ENCODE assay signal across 14 cellular contexts in the genomic region with DNA sequence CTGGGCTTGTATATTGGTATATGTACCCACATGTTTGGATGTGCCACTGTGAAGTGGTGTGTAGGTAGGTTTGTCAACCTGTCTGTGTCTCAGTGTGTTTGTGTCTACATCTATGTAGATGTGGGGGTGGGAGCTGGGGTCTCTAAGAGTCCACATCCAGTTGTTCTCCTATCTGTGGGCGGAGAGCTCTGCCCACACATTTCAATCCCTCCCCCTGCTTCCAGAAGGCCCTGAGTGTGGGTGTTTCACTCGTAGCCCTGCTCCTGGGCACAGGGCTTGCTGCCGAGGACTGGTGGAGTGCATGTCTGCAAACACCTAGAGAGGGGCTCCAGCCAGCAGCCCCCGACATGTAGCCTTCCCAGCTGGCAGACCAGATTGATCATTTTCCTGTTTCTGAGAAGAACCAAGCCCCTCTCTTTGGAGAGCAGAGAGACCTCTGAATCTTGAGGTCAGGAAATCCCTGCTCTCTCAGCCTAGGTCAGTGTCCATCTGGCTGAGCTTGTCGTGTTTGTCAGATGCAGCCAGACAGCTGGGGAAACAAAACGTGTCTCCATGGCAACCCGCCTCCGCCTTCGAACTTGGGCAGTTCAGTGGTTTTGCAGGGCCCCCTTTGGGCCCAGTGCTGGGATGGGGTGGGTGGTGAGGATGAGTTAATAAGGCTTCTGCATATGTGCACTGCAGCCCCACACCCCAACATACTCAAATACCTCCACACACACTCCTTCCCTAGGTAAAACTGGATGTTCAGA. TPM values are rescaled to one million over a fixed set of nuclear protein-coding genes. Genes with fewer than 3 reads are reported as not detected.
DNase-seq lines count a peak whose midpoint lies in the region; ATAC-seq and TF ChIP-seq lines count a peak whose summit lies in the region.
"Had no signal": no experiment of that assay in that cellular context is flagged by ENCODE, and none has a peak within 500 bp of the region (broad histone marks: within the 10 kb centered on the region; RNA-seq: fewer than 3 reads in every experiment).

No MANE protein-coding gene starts in this region.

- H3K27me3 ChIP-seq in right atrium auricular region: no peaks in the 10 kb centered on the region
- no peaks in the 10 kb centered on the region for H3K27me3 ChIP-seq in liver (ENCODE audit: control insufficient read depth in 4 of 4, insufficient read depth in 4 of 4, low read length in 3 of 4)
- H3K27me3 ChIP-seq in adrenal gland: no peaks in the 10 kb centered on the region
- H3K27me3 ChIP-seq: upper lobe of left lung had no signal

- H3K36me3 ChIP-seq in right atrium auricular region: no peaks in the 10 kb centered on the region
- H3K36me3 ChIP-seq in liver (ENCODE audit: control insufficient read depth in 4 of 4, insufficient read depth in 3 of 4, low read depth in 1 of 4, low read length in 3 of 4): no peaks in the 10 kb centered on the region
- H3K36me3 ChIP-seq in adrenal gland (replicated peaks in 1 of 2): no peaks in the 10 kb centered on the region
- H3K36me3 ChIP-seq: upper lobe of left lung had no signal

- peak; percentile 41 for ATAC-seq in left ventricle myocardium superior
- ATAC-seq in WTC11: no peak

- H3K4me1 ChIP-seq in right atrium auricular region (no peaks in the 10 kb centered on the region), liver (ENCODE audit: control insufficient read depth in 4 of 4, insufficient read depth in 4 of 4, low read length in 3 of 4) (peaks cover 0 to 20% (median 15%) of the 10 kb centered on the region in 4 donors), adrenal gland (replicated peaks in 1 of 2) (peaks cover 18 to 21% of the 10 kb centered on the region in 2 donors)
- H3K4me1 ChIP-seq: parathyroid adenoma had no signal

- TF ChIP-seq POLR2A in adrenal gland (IDR thresholded peaks at IDR 0.05): no peak

- TF ChIP-seq RAD21 in liver (IDR thresholded peaks at IDR 0.05): no peak

- no peak overlapping the region for H3K9ac ChIP-seq in liver (ENCODE audit: low read depth in 1 of 2, low read length in 2 of 2)
- H3K9ac ChIP-seq: parathyroid adenoma had no signal

- no peaks in the 10 kb centered on the region for H3K9me3 Mint-ChIP-seq in WTC11
- H3K9me3 Mint-ChIP-seq: activated naive CD8-positive, alpha-beta T cell treated with anti-CD3 and anti-CD28 coated beads, Interleukin-2, amount 10 ng/mL, durations not matched to agents 7 days and 5 days had no signal

- no peaks in the 10 kb centered on the region for H3K36me3 Mint-ChIP-seq in WTC11
- H3K36me3 Mint-ChIP-seq: activated naive CD8-positive, alpha-beta T cell treated with anti-CD3 and anti-CD28 coated beads, Interleukin-2, amount 10 ng/mL, durations not matched to agents 7 days and 5 days had no signal

- TF ChIP-seq CTCF in right atrium auricular region (IDR thresholded peaks at IDR 0.05): no peak
- no peak for TF ChIP-seq CTCF in WTC11 (IDR thresholded peaks at IDR 0.05)
- no peak for TF ChIP-seq CTCF in liver (IDR thresholded peaks at IDR 0.05; ENCODE audit: low read depth, low read length, missing input control)
- no peak for TF ChIP-seq CTCF in adrenal gland (IDR thresholded peaks at IDR 0.05)

- DNase-seq in left ventricle myocardium superior: peak; percentile 48
- no peak for DNase-seq in right atrium auricular region (ENCODE audit: low spot score)
- peak; percentile 49 for DNase-seq in WTC11 (ENCODE audit: low spot score)
- DNase-seq in KG1 (lab: John Stamatoyannopoulos, UW): no peak
- DNase-seq in DMS79 (lab: John Stamatoyannopoulos, UW): no peak
- no peak for DNase-seq in OCI-M2 (lab: John Stamatoyannopoulos, UW; ENCODE audit: unreplicated experiment)
- no peak for DNase-seq in adrenal gland
- DNase-seq: activated CD4-positive, CD25-positive, alpha-beta regulatory T cell; activated naive CD8-positive, alpha-beta T cell treated with anti-CD3 and anti-CD28 coated beads, Interleukin-2, amount 10 ng/mL, durations not matched to agents 7 days and 5 days; KBM-7; NCI-H187; upper lobe of left lung had no signal

- intact Hi-C loops in left ventricle myocardium superior (cut with micrococcal nuclease) (no loop called here), adrenal gland (cut with DNase I) (no loop called here)

- H3K4me1 Mint-ChIP-seq in WTC11: peaks cover 18% of the 10 kb centered on the region

- WGBS in liver: 35% methylated on average over 9 of the region's 9 CpGs
- WGBS in adrenal gland, 4 donors: 63 to 71% (median 71%) methylated on average over 5 to 9 of the region's 9 CpGs

- CTCF ChIA-PET in WTC11 (lab: Charles Lee): interaction anchor here (0.8 to 7.8 kb wide), 2 partner anchors 9 to 21 kb away, joined by 4 to 72 read pairs; no protein-coding TSS in a partner anchor

- H3K4me3 Mint-ChIP-seq in WTC11: no peak overlapping the region
- H3K4me3 Mint-ChIP-seq: activated naive CD8-positive, alpha-beta T cell treated with anti-CD3 and anti-CD28 coated beads, Interleukin-2, amount 10 ng/mL, durations not matched to agents 7 days and 5 days had no signal

- no peak overlapping the region for H3K27ac Mint-ChIP-seq in WTC11
- H3K27ac Mint-ChIP-seq: activated naive CD8-positive, alpha-beta T cell treated with anti-CD3 and anti-CD28 coated beads, Interleukin-2, amount 10 ng/mL, durations not matched to agents 7 days and 5 days had no signal

- no peak overlapping the region for H3K4me3 ChIP-seq in right atrium auricular region
- no peak overlapping the region for H3K4me3 ChIP-seq in liver (ENCODE audit: low read depth in 1 of 3, low read length in 3 of 3)
- H3K4me3 ChIP-seq in adrenal gland: no peak overlapping the region
- H3K4me3 ChIP-seq: upper lobe of left lung had no signal

- H3K27ac ChIP-seq in right atrium auricular region (no peak overlapping the region), liver (ENCODE audit: low read depth in 1 of 2, low read length in 2 of 2) (peak overlapping the region; percentile 8 to 48), adrenal gland (no peak overlapping the region)
- H3K27ac ChIP-seq: parathyroid adenoma, upper lobe of left lung had no signal

- no peaks in the 10 kb centered on the region for H3K9me3 ChIP-seq in right atrium auricular region
- no peaks in the 10 kb centered on the region for H3K9me3 ChIP-seq in liver (ENCODE audit: control insufficient read depth in 4 of 4, low read length in 3 of 4)
- H3K9me3 ChIP-seq in adrenal gland (replicated peaks in 1 of 3): no peaks in the 10 kb centered on the region
- H3K9me3 ChIP-seq: upper lobe of left lung had no signal

- H3K27me3 Mint-ChIP-seq in WTC11 (ENCODE audit: low read depth): peaks cover 25% of the 10 kb centered on the region
- H3K27me3 Mint-ChIP-seq: activated naive CD8-positive, alpha-beta T cell treated with anti-CD3 and anti-CD28 coated beads, Interleukin-2, amount 10 ng/mL, durations not matched to agents 7 days and 5 days had no signal

- POLR2A ChIA-PET in WTC11 (lab: Charles Lee): interaction anchor here (1.0 to 1.2 kb wide), 3 partner anchors 8 to 22 kb away, joined by 3 to 4 read pairs (median 3); no protein-coding TSS in a partner anchor

TF ChIP-seq in WTC11, 78 proteins besides CTCF, POLR2A, EP300 and RAD21:
- TF ChIP-seq ZNF396 (CRISPR knock-in tag; IDR thresholded peaks at IDR 0.05; ENCODE audit: borderline replicate concordance): no peak

TF ChIP-seq in liver, 16 proteins besides CTCF, POLR2A, EP300 and RAD21 (continues in another document):
- TF ChIP-seq ATF3 (IDR thresholded peaks at IDR 0.05): no peak
- TF ChIP-seq YY1 (IDR thresholded peaks at IDR 0.05): no peak
- TF ChIP-seq FOXA1 (IDR thresholded peaks at IDR 0.05): no peak
- no peak for TF ChIP-seq TAF1 (conservative IDR thresholded peaks at IDR 0.05)
- TF ChIP-seq NR2F2 (IDR thresholded peaks at IDR 0.05): peak; percentile 46
- TF ChIP-seq EGR1 (IDR thresholded peaks at IDR 0.05; ENCODE audit: low read depth in 2 of 2): peak; percentile 67 to 92
- TF ChIP-seq, protein P1, sequence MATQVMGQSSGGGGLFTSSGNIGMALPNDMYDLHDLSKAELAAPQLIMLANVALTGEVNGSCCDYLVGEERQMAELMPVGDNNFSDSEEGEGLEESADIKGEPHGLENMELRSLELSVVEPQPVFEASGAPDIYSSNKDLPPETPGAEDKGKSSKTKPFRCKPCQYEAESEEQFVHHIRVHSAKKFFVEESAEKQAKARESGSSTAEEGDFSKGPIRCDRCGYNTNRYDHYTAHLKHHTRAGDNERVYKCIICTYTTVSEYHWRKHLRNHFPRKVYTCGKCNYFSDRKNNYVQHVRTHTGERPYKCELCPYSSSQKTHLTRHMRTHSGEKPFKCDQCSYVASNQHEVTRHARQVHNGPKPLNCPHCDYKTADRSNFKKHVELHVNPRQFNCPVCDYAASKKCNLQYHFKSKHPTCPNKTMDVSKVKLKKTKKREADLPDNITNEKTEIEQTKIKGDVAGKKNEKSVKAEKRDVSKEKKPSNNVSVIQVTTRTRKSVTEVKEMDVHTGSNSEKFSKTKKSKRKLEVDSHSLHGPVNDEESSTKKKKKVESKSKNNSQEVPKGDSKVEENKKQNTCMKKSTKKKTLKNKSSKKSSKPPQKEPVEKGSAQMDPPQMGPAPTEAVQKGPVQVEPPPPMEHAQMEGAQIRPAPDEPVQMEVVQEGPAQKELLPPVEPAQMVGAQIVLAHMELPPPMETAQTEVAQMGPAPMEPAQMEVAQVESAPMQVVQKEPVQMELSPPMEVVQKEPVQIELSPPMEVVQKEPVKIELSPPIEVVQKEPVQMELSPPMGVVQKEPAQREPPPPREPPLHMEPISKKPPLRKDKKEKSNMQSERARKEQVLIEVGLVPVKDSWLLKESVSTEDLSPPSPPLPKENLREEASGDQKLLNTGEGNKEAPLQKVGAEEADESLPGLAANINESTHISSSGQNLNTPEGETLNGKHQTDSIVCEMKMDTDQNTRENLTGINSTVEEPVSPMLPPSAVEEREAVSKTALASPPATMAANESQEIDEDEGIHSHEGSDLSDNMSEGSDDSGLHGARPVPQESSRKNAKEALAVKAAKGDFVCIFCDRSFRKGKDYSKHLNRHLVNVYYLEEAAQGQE (IDR thresholded peaks at IDR 0.05): no peak

RNA-seq across cellular contexts. Expression of gene SYNC, which starts 31.2 kb away (rescaled TPM):
- total RNA-seq in left ventricle myocardium superior (12.2 TPM), right atrium auricular region (10 to 100 TPM; 19.0 to 32.8 TPM), WTC11 (2021) (0.09 to 0.21 TPM (median 0.11 TPM) in 3 replicates), liver (1 to 10 TPM in 1 of 2 donors, under 1 TPM in 1; 0.23 to 1.5 TPM), adrenal gland (10 to 100 TPM in 4 of 8 donors, 1 to 10 TPM in 4; 5.6 to 35.4 (median 10.4) TPM)
- polyA plus RNA-seq in liver (under 1 TPM; 0.28 to 0.33 TPM), adrenal gland (10 to 100 TPM in 1 of 3 donors, 1 to 10 TPM in 2; 3.2 to 15.2 (median 5.8) TPM)
- total RNA-seq: activated naive CD8-positive, alpha-beta T cell treated with anti-CD3 and anti-CD28 coated beads, Interleukin-2, amount 10 ng/mL, durations not matched to agents 7 days and 5 days had no signal

Comparison
In these comparisons a context has a peak if more than half of its experiments do, and no peak if none do; other contexts are left out.
1. DNase-seq: peak in left ventricle myocardium superior (single experiment) and WTC11 (single experiment); none in right atrium auricular region (single experiment), KG1 (single experiment), DMS79 (single experiment), OCI-M2 (single experiment) and adrenal gland (0 of 7).
2. H3K27ac ChIP-seq: peak in liver (2 of 2); none in right atrium auricular region (0 of 2) and adrenal gland (0 of 5).